ENCODE assay signal across 12 cellular contexts in the genomic region with DNA sequence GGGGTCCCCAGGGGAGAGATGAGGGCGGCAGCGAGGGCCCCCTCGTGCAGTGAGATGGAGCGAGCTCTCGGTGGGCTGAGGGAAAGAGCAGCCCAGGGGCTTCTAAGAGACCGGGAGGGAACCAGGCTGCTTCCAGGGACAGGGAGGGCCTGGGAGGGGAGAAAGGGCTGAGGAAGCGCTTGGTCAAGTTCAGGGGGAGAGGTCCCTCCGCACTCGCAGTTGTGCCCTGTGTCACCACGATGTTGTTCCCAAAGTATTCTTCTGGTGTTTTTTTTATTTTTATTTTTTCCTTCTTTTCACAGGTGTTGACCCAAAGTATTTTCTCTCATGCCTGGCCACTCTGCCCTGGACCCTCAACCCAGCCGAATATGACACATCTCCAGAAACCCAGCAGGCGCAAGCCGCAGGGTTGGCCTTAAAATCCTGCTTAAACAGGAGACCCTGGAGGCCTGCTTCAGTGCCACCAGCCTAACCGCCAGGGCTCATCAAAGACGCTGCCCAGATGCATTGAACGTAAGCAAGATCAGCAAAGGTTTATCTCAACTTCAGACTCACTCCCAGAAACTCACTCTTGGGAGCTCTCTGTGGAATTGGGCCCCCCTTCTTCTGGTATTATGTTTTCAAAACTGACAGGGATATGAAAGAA.
A peak's percentile ranks its signal among the peaks of the same experiment; 100 is the strongest.
DNase-seq lines count a peak whose midpoint lies in the region; TF ChIP-seq lines count a peak whose summit lies in the region.
"Had no signal": no experiment of that assay in that cellular context is flagged by ENCODE, and none has a peak within 500 bp of the region (broad histone marks: within the 10 kb centered on the region; RNA-seq: fewer than 3 reads in every experiment).

No MANE protein-coding gene starts in this region.

- H2AFZ ChIP-seq in OCI-LY1 (ENCODE audit: low read length): no peak overlapping the region

- H3K27ac ChIP-seq in OCI-LY1 (ENCODE audit: low read depth, low read length, poor library complexity, severe bottlenecking): peak overlapping the region; percentile 88
- no peak overlapping the region for H3K27ac ChIP-seq in iPS DF 6.9 (ENCODE audit: low read length)

- H3F3A ChIP-seq in OCI-LY1 (ENCODE audit: insufficient read depth, low read length): no peaks in the 10 kb centered on the region

- no CpG with 5 or more reads among the region's 16 CpGs for WGBS in iPS DF 6.9 (ENCODE audit: insufficient coverage, insufficient read length)

- no peak for DNase-seq in iPS DF 6.9 (ENCODE audit: low read depth, low spot score)
- peak; percentile 43 for DNase-seq in retina
- DNase-seq in SHP77 treated with DMSO at 0.1 percent for 48 hours (lab: John Stamatoyannopoulos, UW): no peak
- no peak for DNase-seq in AG20443 (ENCODE audit: low spot score)
- DNase-seq in effector CD4-positive, alpha-beta T cell: no peak
- DNase-seq: activated naive CD4-positive, alpha-beta T cell treated with Interleukin-2 at 50 U/mL for 16 hours; BE2C; KG1; left colon; NCI-H446 had no signal

- no peak overlapping the region for H3K9ac ChIP-seq in OCI-LY1 (ENCODE audit: low read length)

- no peaks in the 10 kb centered on the region for H3K36me3 ChIP-seq in OCI-LY1 (ENCODE audit: insufficient read depth, low read length)
- no peaks in the 10 kb centered on the region; the same call in 1 of the 2 replicates for H3K36me3 ChIP-seq in iPS DF 6.9 (ENCODE audit: control insufficient read depth, insufficient read depth, low read length)
- H3K36me3 ChIP-seq: BE2C had no signal

- H3K4me1 ChIP-seq in OCI-LY1 (ENCODE audit: insufficient read depth, low read length, severe bottlenecking): peaks cover 31% of the 10 kb centered on the region
- peaks cover 7% of the 10 kb centered on the region; the same call in 1 of the 2 replicates for H3K4me1 ChIP-seq in iPS DF 6.9 (ENCODE audit: control insufficient read depth, insufficient read depth, low read length)

- no peaks in the 10 kb centered on the region for H3K9me3 ChIP-seq in OCI-LY1 (ENCODE audit: low read length)
- no peaks in the 10 kb centered on the region for H3K9me3 ChIP-seq in iPS DF 6.9 (ENCODE audit: control insufficient read depth, insufficient read depth, low read length)
- H3K9me3 ChIP-seq: BE2C, tibial nerve had no signal

- H3K27me3 ChIP-seq in OCI-LY1 (ENCODE audit: insufficient read depth, low read length) (peaks cover 2% of the 10 kb centered on the region; the same call in 1 of the 2 replicates), iPS DF 6.9 (ENCODE audit: control insufficient read depth, insufficient read depth, low read length) (no peaks in the 10 kb centered on the region)
- H3K27me3 ChIP-seq: BE2C had no signal

- no peak overlapping the region for H3K4me2 ChIP-seq in OCI-LY1 (ENCODE audit: low read length)

- no peaks in the 10 kb centered on the region for H3K79me2 ChIP-seq in OCI-LY1 (ENCODE audit: insufficient read depth, low read length)

- H3K9me2 ChIP-seq in OCI-LY1 (ENCODE audit: low read depth, low read length): no peaks in the 10 kb centered on the region

- H3K4me3 ChIP-seq in OCI-LY1 (ENCODE audit: low read depth, low read length, poor library complexity, severe bottlenecking) (no peak overlapping the region), iPS DF 6.9 (ENCODE audit: low read length) (peak overlapping the region; percentile 21; the same call in 1 of the 2 replicates)

- no peaks in the 10 kb centered on the region for H4K20me1 ChIP-seq in OCI-LY1 (ENCODE audit: insufficient read depth, low read length)

- TF ChIP-seq CTCF in OCI-LY1 (IDR thresholded peaks at IDR 0.05; ENCODE audit: low read length): no peak
